1 cellular context compared by ENCODE assay signal in the genomic region with DNA sequence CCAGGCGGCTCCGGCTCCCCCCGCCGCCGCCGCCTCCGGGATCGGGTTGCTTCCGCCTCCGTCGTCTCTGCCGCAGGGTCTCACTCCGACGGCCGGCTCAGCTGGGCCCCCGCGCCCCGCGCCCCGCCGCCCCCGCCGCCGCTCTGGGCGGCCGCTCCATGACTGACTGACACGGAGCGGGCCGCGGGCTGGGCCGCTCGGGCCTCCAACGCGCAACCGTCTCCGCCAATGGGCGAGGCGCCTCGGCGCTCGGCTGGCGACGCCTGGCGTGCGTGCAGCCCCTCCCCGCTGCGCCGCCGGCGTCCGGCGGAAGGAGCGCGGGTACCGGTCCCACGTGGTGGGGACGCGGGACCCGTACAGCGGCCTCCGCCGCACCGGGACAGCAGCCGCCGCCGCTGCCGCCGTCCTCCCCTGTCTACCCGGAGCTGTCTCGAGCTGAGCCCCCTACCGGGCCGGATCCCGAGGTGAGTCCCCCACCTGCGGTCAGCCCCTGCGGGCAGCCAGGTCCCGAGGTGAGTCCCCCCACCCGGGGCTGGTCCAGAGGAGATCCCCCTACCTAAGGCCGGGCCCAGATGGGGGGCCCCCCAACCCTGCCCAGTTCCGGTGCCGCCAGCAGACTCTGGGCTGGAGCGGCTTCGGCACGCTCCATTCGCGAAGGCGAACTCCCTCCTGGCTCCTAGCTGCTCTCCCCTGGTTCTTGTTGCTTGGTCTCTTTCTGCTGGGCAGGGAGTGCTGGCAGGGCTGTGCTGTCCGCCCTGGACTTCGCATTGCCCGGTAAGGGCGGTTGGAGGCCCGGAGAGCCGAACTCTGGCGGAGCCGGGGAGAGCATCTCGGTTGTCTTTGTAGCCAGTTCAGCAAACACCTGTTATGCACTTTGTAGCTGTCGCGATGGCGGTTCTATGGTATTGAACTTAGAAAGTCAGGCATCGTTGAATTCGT.
A peak's percentile ranks its signal among the peaks of the same experiment; 100 is the strongest.
TF ChIP-seq lines count a peak whose summit lies in the region.

A gene (minus strand): TSS at position 230 of the 939 bp plus-strand sequence. CDS start 11,640 bp downstream, outside the sequence.
A gene (plus strand): TSS at position 355 of the 939 bp plus-strand sequence. CDS start 1,387 bp downstream, outside the sequence.

TF ChIP-seq in GM12878, 131 proteins besides CTCF, POLR2A, EP300 and RAD21 (continued from another document and continues in another):
- TF ChIP-seq, protein P1, sequence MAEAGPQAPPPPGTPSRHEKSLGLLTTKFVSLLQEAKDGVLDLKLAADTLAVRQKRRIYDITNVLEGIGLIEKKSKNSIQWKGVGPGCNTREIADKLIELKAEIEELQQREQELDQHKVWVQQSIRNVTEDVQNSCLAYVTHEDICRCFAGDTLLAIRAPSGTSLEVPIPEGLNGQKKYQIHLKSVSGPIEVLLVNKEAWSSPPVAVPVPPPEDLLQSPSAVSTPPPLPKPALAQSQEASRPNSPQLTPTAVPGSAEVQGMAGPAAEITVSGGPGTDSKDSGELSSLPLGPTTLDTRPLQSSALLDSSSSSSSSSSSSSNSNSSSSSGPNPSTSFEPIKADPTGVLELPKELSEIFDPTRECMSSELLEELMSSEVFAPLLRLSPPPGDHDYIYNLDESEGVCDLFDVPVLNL (IDR thresholded peaks at IDR 0.05; ENCODE audit: low read depth, low read length) = peak; percentile 31; the same call in 1 of the 2 replicates
- peak; percentile 81 for TF ChIP-seq IKZF1 (conservative IDR thresholded peaks at IDR 0.05)
- TF ChIP-seq, protein P2, sequence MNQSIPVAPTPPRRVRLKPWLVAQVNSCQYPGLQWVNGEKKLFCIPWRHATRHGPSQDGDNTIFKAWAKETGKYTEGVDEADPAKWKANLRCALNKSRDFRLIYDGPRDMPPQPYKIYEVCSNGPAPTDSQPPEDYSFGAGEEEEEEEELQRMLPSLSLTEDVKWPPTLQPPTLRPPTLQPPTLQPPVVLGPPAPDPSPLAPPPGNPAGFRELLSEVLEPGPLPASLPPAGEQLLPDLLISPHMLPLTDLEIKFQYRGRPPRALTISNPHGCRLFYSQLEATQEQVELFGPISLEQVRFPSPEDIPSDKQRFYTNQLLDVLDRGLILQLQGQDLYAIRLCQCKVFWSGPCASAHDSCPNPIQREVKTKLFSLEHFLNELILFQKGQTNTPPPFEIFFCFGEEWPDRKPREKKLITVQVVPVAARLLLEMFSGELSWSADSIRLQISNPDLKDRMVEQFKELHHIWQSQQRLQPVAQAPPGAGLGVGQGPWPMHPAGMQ (IDR thresholded peaks at IDR 0.05; ENCODE audit: borderline replicate concordance) = no peak
- TF ChIP-seq EZH2 (IDR thresholded peaks at IDR 0.05; ENCODE audit: borderline replicate concordance, control insufficient read depth, low read depth, low read length) = no peak
- TF ChIP-seq, protein P3, sequence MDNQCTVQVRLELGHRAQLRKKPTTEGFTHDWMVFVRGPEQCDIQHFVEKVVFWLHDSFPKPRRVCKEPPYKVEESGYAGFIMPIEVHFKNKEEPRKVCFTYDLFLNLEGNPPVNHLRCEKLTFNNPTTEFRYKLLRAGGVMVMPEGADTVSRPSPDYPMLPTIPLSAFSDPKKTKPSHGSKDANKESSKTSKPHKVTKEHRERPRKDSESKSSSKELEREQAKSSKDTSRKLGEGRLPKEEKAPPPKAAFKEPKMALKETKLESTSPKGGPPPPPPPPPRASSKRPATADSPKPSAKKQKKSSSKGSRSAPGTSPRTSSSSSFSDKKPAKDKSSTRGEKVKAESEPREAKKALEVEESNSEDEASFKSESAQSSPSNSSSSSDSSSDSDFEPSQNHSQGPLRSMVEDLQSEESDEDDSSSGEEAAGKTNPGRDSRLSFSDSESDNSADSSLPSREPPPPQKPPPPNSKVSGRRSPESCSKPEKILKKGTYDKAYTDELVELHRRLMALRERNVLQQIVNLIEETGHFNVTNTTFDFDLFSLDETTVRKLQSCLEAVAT (IDR thresholded peaks at IDR 0.05) = 0 out of 2 replicates have a peak, but pooled peaks have one; percentile 32
- TF ChIP-seq SRF (IDR thresholded peaks at IDR 0.05; ENCODE audit: low read depth in 2 of 2, low read length in 2 of 2) = peak; percentile 86 to 97
- peak; percentile 58 for TF ChIP-seq NR2C2 (IDR thresholded peaks at IDR 0.05; ENCODE audit: borderline replicate concordance, control insufficient read depth, insufficient read length, low read depth)
- peak; percentile 100 for TF ChIP-seq MXI1 (IDR thresholded peaks at IDR 0.05; ENCODE audit: low read depth, low read length)
- TF ChIP-seq, protein P4, sequence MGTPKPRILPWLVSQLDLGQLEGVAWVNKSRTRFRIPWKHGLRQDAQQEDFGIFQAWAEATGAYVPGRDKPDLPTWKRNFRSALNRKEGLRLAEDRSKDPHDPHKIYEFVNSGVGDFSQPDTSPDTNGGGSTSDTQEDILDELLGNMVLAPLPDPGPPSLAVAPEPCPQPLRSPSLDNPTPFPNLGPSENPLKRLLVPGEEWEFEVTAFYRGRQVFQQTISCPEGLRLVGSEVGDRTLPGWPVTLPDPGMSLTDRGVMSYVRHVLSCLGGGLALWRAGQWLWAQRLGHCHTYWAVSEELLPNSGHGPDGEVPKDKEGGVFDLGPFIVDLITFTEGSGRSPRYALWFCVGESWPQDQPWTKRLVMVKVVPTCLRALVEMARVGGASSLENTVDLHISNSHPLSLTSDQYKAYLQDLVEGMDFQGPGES (IDR thresholded peaks at IDR 0.05) = 0 out of 2 replicates have a peak, but pooled peaks have one; percentile 8
- peak; percentile 61 for TF ChIP-seq KLF5 (IDR thresholded peaks at IDR 0.05; ENCODE audit: partially characterized antibody)
- TF ChIP-seq NBN (IDR thresholded peaks at IDR 0.05) = no peak
- TF ChIP-seq, protein P5, sequence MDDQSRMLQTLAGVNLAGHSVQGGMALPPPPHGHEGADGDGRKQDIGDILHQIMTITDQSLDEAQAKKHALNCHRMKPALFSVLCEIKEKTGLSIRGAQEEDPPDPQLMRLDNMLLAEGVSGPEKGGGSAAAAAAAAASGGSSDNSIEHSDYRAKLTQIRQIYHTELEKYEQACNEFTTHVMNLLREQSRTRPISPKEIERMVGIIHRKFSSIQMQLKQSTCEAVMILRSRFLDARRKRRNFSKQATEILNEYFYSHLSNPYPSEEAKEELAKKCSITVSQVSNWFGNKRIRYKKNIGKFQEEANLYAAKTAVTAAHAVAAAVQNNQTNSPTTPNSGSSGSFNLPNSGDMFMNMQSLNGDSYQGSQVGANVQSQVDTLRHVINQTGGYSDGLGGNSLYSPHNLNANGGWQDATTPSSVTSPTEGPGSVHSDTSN (IDR thresholded peaks at IDR 0.05; ENCODE audit: insufficient replicate concordance, low read depth, low read length) = peak; percentile 73
- no peak for TF ChIP-seq JUNB (IDR thresholded peaks at IDR 0.05)
- TF ChIP-seq ZNF207 (IDR thresholded peaks at IDR 0.05; ENCODE audit: borderline replicate concordance) = peak; percentile 58; the same call in 1 of the 2 replicates
- peak; percentile 84; the same call in 1 of the 2 replicates for TF ChIP-seq YY1 (IDR thresholded peaks at IDR 0.05; ENCODE audit: low read depth, low read length)
- peak; percentile 84; the same call in 1 of the 2 replicates for TF ChIP-seq RB1 (IDR thresholded peaks at IDR 0.05; ENCODE audit: borderline replicate concordance)
- peak; percentile 44; the same call in 1 of the 2 replicates for TF ChIP-seq NR2C1 (IDR thresholded peaks at IDR 0.05)
- TF ChIP-seq, protein P6, sequence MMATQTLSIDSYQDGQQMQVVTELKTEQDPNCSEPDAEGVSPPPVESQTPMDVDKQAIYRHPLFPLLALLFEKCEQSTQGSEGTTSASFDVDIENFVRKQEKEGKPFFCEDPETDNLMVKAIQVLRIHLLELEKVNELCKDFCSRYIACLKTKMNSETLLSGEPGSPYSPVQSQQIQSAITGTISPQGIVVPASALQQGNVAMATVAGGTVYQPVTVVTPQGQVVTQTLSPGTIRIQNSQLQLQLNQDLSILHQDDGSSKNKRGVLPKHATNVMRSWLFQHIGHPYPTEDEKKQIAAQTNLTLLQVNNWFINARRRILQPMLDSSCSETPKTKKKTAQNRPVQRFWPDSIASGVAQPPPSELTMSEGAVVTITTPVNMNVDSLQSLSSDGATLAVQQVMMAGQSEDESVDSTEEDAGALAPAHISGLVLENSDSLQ (IDR thresholded peaks at IDR 0.05) = no peak; the same call in 1 of the 2 replicates
- peak; percentile 74; the same call in 1 of the 2 replicates for TF ChIP-seq GATAD2B (conservative IDR thresholded peaks at IDR 0.05; ENCODE audit: low read depth)
- 0 out of 2 replicates have a peak, but pooled peaks have one; percentile 19 for TF ChIP-seq BACH1 (IDR thresholded peaks at IDR 0.05; ENCODE audit: borderline replicate concordance)
- 0 out of 2 replicates have a peak, but pooled peaks have one; percentile 18 for TF ChIP-seq ZNF24 (IDR thresholded peaks at IDR 0.05)
- TF ChIP-seq ZSCAN29 (IDR thresholded peaks at IDR 0.05) = no peak
- TF ChIP-seq CREB1 (IDR thresholded peaks at IDR 0.05; ENCODE audit: low read depth) = peak; percentile 52; the same call in 1 of the 2 replicates
- TF ChIP-seq BHLHE40 (IDR thresholded peaks at IDR 0.05; ENCODE audit: borderline replicate concordance in 1 of 2, low read depth in 2 of 2, low read length in 1 of 2) = peak; percentile 64 to 84; a peak in 2 of 4 replicates
- 0 out of 2 replicates have a peak, but pooled peaks have one; percentile 36 for TF ChIP-seq SMARCA5 (IDR thresholded peaks at IDR 0.05)
- TF ChIP-seq NR2F1 (conservative IDR thresholded peaks at IDR 0.05) = 0 out of 2 replicates have a peak, but pooled peaks have one; percentile 42
- TF ChIP-seq TBL1XR1 (IDR thresholded peaks at IDR 0.05; ENCODE audit: low read depth, low read length) = no peak; the same call in 1 of the 2 replicates
- peak; percentile 60; the same call in 1 of the 2 replicates for TF ChIP-seq CHD2 (IDR thresholded peaks at IDR 0.05; ENCODE audit: borderline replicate concordance, low read depth, low read length)
- no peak for TF ChIP-seq STAT1 (conservative IDR thresholded peaks at IDR 0.05)
- TF ChIP-seq, protein P7, sequence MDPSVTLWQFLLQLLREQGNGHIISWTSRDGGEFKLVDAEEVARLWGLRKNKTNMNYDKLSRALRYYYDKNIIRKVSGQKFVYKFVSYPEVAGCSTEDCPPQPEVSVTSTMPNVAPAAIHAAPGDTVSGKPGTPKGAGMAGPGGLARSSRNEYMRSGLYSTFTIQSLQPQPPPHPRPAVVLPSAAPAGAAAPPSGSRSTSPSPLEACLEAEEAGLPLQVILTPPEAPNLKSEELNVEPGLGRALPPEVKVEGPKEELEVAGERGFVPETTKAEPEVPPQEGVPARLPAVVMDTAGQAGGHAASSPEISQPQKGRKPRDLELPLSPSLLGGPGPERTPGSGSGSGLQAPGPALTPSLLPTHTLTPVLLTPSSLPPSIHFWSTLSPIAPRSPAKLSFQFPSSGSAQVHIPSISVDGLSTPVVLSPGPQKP (IDR thresholded peaks at IDR 0.05; ENCODE audit: low read depth, low read length) = peak; percentile 68; the same call in 1 of the 2 replicates
- TF ChIP-seq, protein P8, sequence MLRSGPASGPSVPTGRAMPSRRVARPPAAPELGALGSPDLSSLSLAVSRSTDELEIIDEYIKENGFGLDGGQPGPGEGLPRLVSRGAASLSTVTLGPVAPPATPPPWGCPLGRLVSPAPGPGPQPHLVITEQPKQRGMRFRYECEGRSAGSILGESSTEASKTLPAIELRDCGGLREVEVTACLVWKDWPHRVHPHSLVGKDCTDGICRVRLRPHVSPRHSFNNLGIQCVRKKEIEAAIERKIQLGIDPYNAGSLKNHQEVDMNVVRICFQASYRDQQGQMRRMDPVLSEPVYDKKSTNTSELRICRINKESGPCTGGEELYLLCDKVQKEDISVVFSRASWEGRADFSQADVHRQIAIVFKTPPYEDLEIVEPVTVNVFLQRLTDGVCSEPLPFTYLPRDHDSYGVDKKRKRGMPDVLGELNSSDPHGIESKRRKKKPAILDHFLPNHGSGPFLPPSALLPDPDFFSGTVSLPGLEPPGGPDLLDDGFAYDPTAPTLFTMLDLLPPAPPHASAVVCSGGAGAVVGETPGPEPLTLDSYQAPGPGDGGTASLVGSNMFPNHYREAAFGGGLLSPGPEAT (IDR thresholded peaks at IDR 0.05; ENCODE audit: low read depth) = 0 out of 2 replicates have a peak, but pooled peaks have one; percentile 32
- TF ChIP-seq, protein P9, sequence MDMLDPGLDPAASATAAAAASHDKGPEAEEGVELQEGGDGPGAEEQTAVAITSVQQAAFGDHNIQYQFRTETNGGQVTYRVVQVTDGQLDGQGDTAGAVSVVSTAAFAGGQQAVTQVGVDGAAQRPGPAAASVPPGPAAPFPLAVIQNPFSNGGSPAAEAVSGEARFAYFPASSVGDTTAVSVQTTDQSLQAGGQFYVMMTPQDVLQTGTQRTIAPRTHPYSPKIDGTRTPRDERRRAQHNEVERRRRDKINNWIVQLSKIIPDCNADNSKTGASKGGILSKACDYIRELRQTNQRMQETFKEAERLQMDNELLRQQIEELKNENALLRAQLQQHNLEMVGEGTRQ (IDR thresholded peaks at IDR 0.05; ENCODE audit: borderline replicate concordance, low read depth, low read length) = peak; percentile 51
- peak; percentile 77 to 95; a peak in 2 of 3 replicates for TF ChIP-seq EGR1 (IDR thresholded peaks at IDR 0.05; ENCODE audit: borderline replicate concordance in 1 of 2, low read depth in 2 of 2, low read length in 2 of 2)
- TF ChIP-seq FOXM1 (IDR thresholded peaks at IDR 0.05; ENCODE audit: low read depth, low read length) = 0 out of 2 replicates have a peak, but pooled peaks have one; percentile 28
- TF ChIP-seq, protein P10, sequence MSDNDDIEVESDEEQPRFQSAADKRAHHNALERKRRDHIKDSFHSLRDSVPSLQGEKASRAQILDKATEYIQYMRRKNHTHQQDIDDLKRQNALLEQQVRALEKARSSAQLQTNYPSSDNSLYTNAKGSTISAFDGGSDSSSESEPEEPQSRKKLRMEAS (IDR thresholded peaks at IDR 0.05; ENCODE audit: low read depth, low read length) = peak; percentile 99
- no peak for TF ChIP-seq EED (IDR thresholded peaks at IDR 0.05; ENCODE audit: low read depth)
